18 cellular contexts compared by ENCODE assay signal in genomic region chr17:55768946-55769624, GRCh38. TPM values are rescaled to one million over a fixed set of nuclear protein-coding genes. Genes with fewer than 3 reads are reported as not detected.
DNase-seq lines count a peak whose midpoint lies in the region; ATAC-seq and TF ChIP-seq lines count a peak whose summit lies in the region.
"Had no signal": no experiment of that assay in that cellular context is flagged by ENCODE, and none has a peak within 500 bp of the region (broad histone marks: within the 10 kb centered on the region; RNA-seq: fewer than 3 reads in every experiment).

No MANE protein-coding gene starts in this region.

- peak overlapping the region; percentile 70 for H3K14ac ChIP-seq in trophoblast cell (ENCODE audit: low read length)

- H3K4me1 Mint-ChIP-seq in CD8-positive, alpha-beta T cell (ENCODE audit: low read depth): no peaks in the 10 kb centered on the region

- H3K4ac ChIP-seq in trophoblast cell (ENCODE audit: low read depth, low read length) (peak overlapping the region; percentile 31), mesendoderm (ENCODE audit: low read depth, low read length) (no peak overlapping the region)

- H4K8ac ChIP-seq in trophoblast cell (ENCODE audit: low read depth, low read length) (peak overlapping the region; percentile 62), mesendoderm (ENCODE audit: low read depth, low read length) (no peak overlapping the region)

- H3K36me3 Mint-ChIP-seq in CD8-positive, alpha-beta T cell: peaks cover 42% of the 10 kb centered on the region

- H3K23ac ChIP-seq in trophoblast cell (ENCODE audit: low read length): no peak overlapping the region
- no peak overlapping the region for H3K23ac ChIP-seq in mesendoderm (ENCODE audit: low read length)

- peak overlapping the region; percentile 66 for H2BK5ac ChIP-seq in trophoblast cell (ENCODE audit: low read depth, low read length, poor library complexity)
- no peak overlapping the region for H2BK5ac ChIP-seq in mesendoderm (ENCODE audit: low read length)

- H3K9me3 Mint-ChIP-seq in CD8-positive, alpha-beta T cell: no peaks in the 10 kb centered on the region
- H3K9me3 Mint-ChIP-seq: stimulated activated naive B cell treated with anti-CD40 and anti-IgM and Interleukin-4, amounts not matched to agents 10 μg/mL and 1 μg/mL and 100 μg/mL, for 72 hours; T-helper 2 cell treated with Interferon-gamma antibody and Interleukin-4, amounts not matched to agents 5 μg/mL and 100 μg/mL, for 36 hours had no signal

- DNase-seq in AG04450 (ENCODE audit: low read depth, low spot score): no peak
- peak; percentile 49 for DNase-seq in HCEC 1CT
- peak; percentile 86 for DNase-seq in fibroblast of mammary gland (ENCODE audit: low read depth)
- no peak for DNase-seq in trophoblast cell
- no peak for DNase-seq in activated CD8-positive, alpha-beta memory T cell treated with anti-CD3 and anti-CD28 coated beads, Interleukin-2, amount 50 U/mL, for 48 hours
- no peak for DNase-seq in ecto neural progenitor cell (ENCODE audit: low spot score)
- DNase-seq in mesendoderm: no peak
- DNase-seq in CD8-positive, alpha-beta T cell: no peak
- DNase-seq: activated naive CD4-positive, alpha-beta T cell treated with anti-CD3 and anti-CD28 coated beads, Interleukin-2, amount 50 U/mL, for 16 hours; KG1; NCI-H1417 treated with DMSO at 0.1 percent for 48 hours; NK-92 treated with Interleukin-12 subunit alpha and Interleukin-12 subunit beta, amount 100 ng/mL, for 24 hours; SHP77; stimulated activated naive B cell treated with anti-CD40 and anti-IgM and Interleukin-4, amounts not matched to agents 10 μg/mL and 1 μg/mL and 100 μg/mL, for 72 hours had no signal

- H3K4me3 Mint-ChIP-seq in CD8-positive, alpha-beta T cell: no peak overlapping the region
- H3K4me3 Mint-ChIP-seq: stimulated activated naive B cell treated with anti-CD40 and anti-IgM and Interleukin-4, amounts not matched to agents 10 μg/mL and 1 μg/mL and 100 μg/mL, for 72 hours; T-helper 2 cell treated with Interferon-gamma antibody and Interleukin-4, amounts not matched to agents 5 μg/mL and 100 μg/mL, for 36 hours had no signal

- H3K4me2 ChIP-seq in trophoblast cell (ENCODE audit: low read length) (no peak overlapping the region), mesendoderm (ENCODE audit: low read length) (no peak overlapping the region)

- no peak overlapping the region for H3K9ac ChIP-seq in trophoblast cell (ENCODE audit: low read length)
- H3K9ac ChIP-seq in mesendoderm (ENCODE audit: low read length): no peak overlapping the region

- H3K79me1 ChIP-seq in trophoblast cell (ENCODE audit: low read length) (peaks cover 10% of the 10 kb centered on the region), mesendoderm (ENCODE audit: low read length) (no peaks in the 10 kb centered on the region)

- H2BK15ac ChIP-seq in mesendoderm (replicated peaks; ENCODE audit: low read depth): no peak overlapping the region

- no peak overlapping the region for H4K5ac ChIP-seq in mesendoderm (ENCODE audit: low read length)

- H4K91ac ChIP-seq in trophoblast cell (ENCODE audit: low read depth, low read length): peak overlapping the region; percentile 61

- H2AK5ac ChIP-seq in trophoblast cell (ENCODE audit: low read length) (peak overlapping the region; percentile 35), mesendoderm (ENCODE audit: low read length) (no peak overlapping the region)

- no peak overlapping the region for H2AFZ ChIP-seq in trophoblast cell (ENCODE audit: insufficient read depth, low read length, poor library complexity)

- H3K27ac Mint-ChIP-seq in CD8-positive, alpha-beta T cell: no peak overlapping the region
- H3K27ac Mint-ChIP-seq: stimulated activated naive B cell treated with anti-CD40 and anti-IgM and Interleukin-4, amounts not matched to agents 10 μg/mL and 1 μg/mL and 100 μg/mL, for 72 hours; T-helper 2 cell treated with Interferon-gamma antibody and Interleukin-4, amounts not matched to agents 5 μg/mL and 100 μg/mL, for 36 hours had no signal

- H3K4me1 ChIP-seq in trophoblast cell (ENCODE audit: control insufficient read depth in 1 of 2, insufficient read depth in 2 of 2, low read length in 2 of 2): peaks cover 9 to 11% of the 10 kb centered on the region in 2 experiments
- no peaks in the 10 kb centered on the region for H3K4me1 ChIP-seq in mesendoderm (ENCODE audit: control insufficient read depth, low read depth, low read length)
- H3K4me1 ChIP-seq in CD8-positive, alpha-beta T cell (ENCODE audit: insufficient read depth, low read length): no peaks in the 10 kb centered on the region
- H3K4me1 ChIP-seq: foreskin keratinocyte had no signal

- H3K27me3 ChIP-seq in AG04450 (ENCODE audit: control insufficient read depth, insufficient read depth, low read length) (no peaks in the 10 kb centered on the region), trophoblast cell (ENCODE audit: insufficient read depth, low read length) (no peaks in the 10 kb centered on the region), mesendoderm (ENCODE audit: insufficient read depth, low read length, poor library complexity) (no peaks in the 10 kb centered on the region)
- no peaks in the 10 kb centered on the region for H3K27me3 ChIP-seq in CD8-positive, alpha-beta T cell (ENCODE audit: insufficient read depth, low read length)
- H3K27me3 ChIP-seq: brain microvascular endothelial cell, foreskin keratinocyte had no signal

- H3K79me2 ChIP-seq in trophoblast cell (ENCODE audit: control insufficient read depth, insufficient read depth, low read length, poor library complexity) (peaks cover 3% of the 10 kb centered on the region), mesendoderm (ENCODE audit: control insufficient read depth, insufficient read depth, low read length) (no peaks in the 10 kb centered on the region)

- POLR2A ChIA-PET in AG04450 (lab: Yijun Ruan, JAX): no interaction called here
- POLR2A ChIA-PET in CD8-positive, alpha-beta T cell (lab: Charles Lee): no interaction called here

- H4K12ac ChIP-seq in trophoblast cell (ENCODE audit: low read depth, low read length): no peak overlapping the region

- no peak for ATAC-seq in CD8-positive, alpha-beta T cell
- ATAC-seq: stimulated activated naive B cell treated with anti-CD40 and anti-IgM and Interleukin-4, amounts not matched to agents 10 μg/mL and 1 μg/mL and 100 μg/mL, for 72 hours had no signal

- peak overlapping the region; percentile 84 for H2BK12ac ChIP-seq in trophoblast cell (ENCODE audit: low read length)

- peak overlapping the region; percentile 78 for H3K27ac ChIP-seq in AG04450 (ENCODE audit: low read depth, low read length)
- peak overlapping the region; percentile 37 for H3K27ac ChIP-seq in trophoblast cell (ENCODE audit: low read depth, low read length)
- H3K27ac ChIP-seq in mesendoderm (ENCODE audit: low read depth, low read length): no peak overlapping the region
- H3K27ac ChIP-seq in CD8-positive, alpha-beta T cell (ENCODE audit: low read depth, low read length): no peak overlapping the region
- H3K27ac ChIP-seq: brain microvascular endothelial cell, foreskin keratinocyte had no signal

- no peak overlapping the region for H3K56ac ChIP-seq in mesendoderm (ENCODE audit: low read length)

- no peaks in the 10 kb centered on the region for H3K27me3 Mint-ChIP-seq in CD8-positive, alpha-beta T cell (ENCODE audit: low read depth)
- H3K27me3 Mint-ChIP-seq: stimulated activated naive B cell treated with anti-CD40 and anti-IgM and Interleukin-4, amounts not matched to agents 10 μg/mL and 1 μg/mL and 100 μg/mL, for 72 hours had no signal

- CTCF ChIA-PET in AG04450 (lab: Charles Lee): interaction anchor here (1.1 to 8.2 kb wide), 14 partner anchors 13 to 255 kb away, joined by 3 to 242 read pairs (median 18); partner anchors contain the start of genes PCTP and TMEM100
- CTCF ChIA-PET in CD8-positive, alpha-beta T cell (lab: Charles Lee): interaction anchor here (1.2 to 3.6 kb wide), 3 partner anchors 10 to 243 kb away, joined by 3 to 15 read pairs (median 3); no protein-coding TSS in a partner anchor

- H3K9me3 ChIP-seq in AG04450 (ENCODE audit: control insufficient read depth, insufficient read depth, low read length) (no peaks in the 10 kb centered on the region; the same call in 1 of the 2 replicates), trophoblast cell (ENCODE audit: insufficient read depth, low read depth, low read length) (no peaks in the 10 kb centered on the region)
- H3K9me3 ChIP-seq in CD8-positive, alpha-beta T cell (ENCODE audit: low read length): no peaks in the 10 kb centered on the region

- no peak for TF ChIP-seq CTCF in AG04450 (IDR thresholded peaks at IDR 0.05; ENCODE audit: low read depth, low read length)
- TF ChIP-seq CTCF in fibroblast of mammary gland (conservative IDR thresholded peaks at IDR 0.05; ENCODE audit: control insufficient read depth, insufficient read depth, low read depth, low read length): no peak
- no peak for TF ChIP-seq CTCF in CD8-positive, alpha-beta T cell (IDR thresholded peaks at IDR 0.05)

- H3K18ac ChIP-seq in trophoblast cell (ENCODE audit: low read length) (peak overlapping the region; percentile 57), mesendoderm (ENCODE audit: low read length) (no peak overlapping the region)

- peak overlapping the region; percentile 84 for H2BK120ac ChIP-seq in trophoblast cell (ENCODE audit: insufficient read depth, low read length, poor library complexity)
- H2BK120ac ChIP-seq in mesendoderm (ENCODE audit: low read depth, low read length): no peak overlapping the region

- H3K4me3 ChIP-seq in AG04450 (ENCODE audit: low read depth, low read length) (no peak overlapping the region), fibroblast of mammary gland (ENCODE audit: control insufficient read depth, low read depth, low read length) (peak overlapping the region; percentile 12), trophoblast cell (ENCODE audit: low read depth, low read length) (no peak overlapping the region), mesendoderm (ENCODE audit: low read length) (no peak overlapping the region)
- H3K4me3 ChIP-seq in CD8-positive, alpha-beta T cell (ENCODE audit: low read depth, low read length): no peak overlapping the region
- H3K4me3 ChIP-seq: lung had no signal

- intact Hi-C loops in CD8-positive, alpha-beta T cell (cut with DNase I, micrococcal nuclease): no loop called here

- peaks cover 7 to 11% of the 10 kb centered on the region in 2 experiments for H3K36me3 ChIP-seq in trophoblast cell (ENCODE audit: control insufficient read depth in 1 of 2, insufficient read depth in 2 of 2, low read length in 2 of 2)
- no peaks in the 10 kb centered on the region for H3K36me3 ChIP-seq in mesendoderm (ENCODE audit: control insufficient read depth, insufficient read depth, low read length)
- H3K36me3 ChIP-seq in CD8-positive, alpha-beta T cell (ENCODE audit: insufficient read depth, low read length): no peaks in the 10 kb centered on the region

RNA-seq across cellular contexts. Expression of gene PCTP, which starts 18.2 kb away (rescaled TPM):
- 17.3 and 20.5 TPM in 2 replicates for polyA plus RNA-seq in AG04450 (2011; rRNA removed)
- 15.9 and 17.4 TPM in 2 replicates for polyA minus RNA-seq in AG04450 (2011; rRNA and poly(A)+ RNA removed)
- 22.6 TPM in 2 replicates for polyA plus RNA-seq in trophoblast cell (2013)
- polyA plus RNA-seq in mesendoderm (2013, experiment 1 of 2): 16.0 TPM
- 16.1 TPM for polyA plus RNA-seq in mesendoderm (2013, experiment 2 of 2)
- 1 to 10 TPM in 1 of 2 experiments, under 1 TPM in 1; 0.56 to 1.2 TPM for total RNA-seq in CD8-positive, alpha-beta T cell

RNA-seq across cellular contexts. Expression of gene TMEM100, which starts 46.4 kb away (rescaled TPM):
- polyA plus RNA-seq in AG04450 (2011; rRNA removed): 0.63 and 0.67 TPM in 2 replicates
- 0.56 and 1.0 TPM in 2 replicates for polyA minus RNA-seq in AG04450 (2011; rRNA and poly(A)+ RNA removed)
- 3.7 and 4.1 TPM in 2 replicates for polyA plus RNA-seq in trophoblast cell (2013)
- polyA plus RNA-seq in mesendoderm (2013, experiment 1 of 2): 0.31 TPM
- polyA plus RNA-seq in mesendoderm (2013, experiment 2 of 2): 0.53 TPM
- not detected for total RNA-seq in CD8-positive, alpha-beta T cell

Comparison
In these comparisons a context has a peak if more than half of its experiments do, and no peak if none do; other contexts are left out.
1. DNase-seq: peak in HCEC 1CT (single experiment) and fibroblast of mammary gland (single experiment); none in AG04450 (single experiment), trophoblast cell (0 of 2), activated CD8-positive, alpha-beta memory T cell treated with anti-CD3 and anti-CD28 coated beads, Interleukin-2, amount 50 U/mL, for 48 hours (single experiment), ecto neural progenitor cell (single experiment), mesendoderm (single experiment) and CD8-positive, alpha-beta T cell (0 of 7).
2. H3K27ac ChIP-seq: peak in AG04450 (single experiment) and trophoblast cell (single experiment); none in mesendoderm (single experiment) and CD8-positive, alpha-beta T cell (single experiment).